Comparison of ENCODE assay signal across 8 cellular contexts in the genomic region with DNA sequence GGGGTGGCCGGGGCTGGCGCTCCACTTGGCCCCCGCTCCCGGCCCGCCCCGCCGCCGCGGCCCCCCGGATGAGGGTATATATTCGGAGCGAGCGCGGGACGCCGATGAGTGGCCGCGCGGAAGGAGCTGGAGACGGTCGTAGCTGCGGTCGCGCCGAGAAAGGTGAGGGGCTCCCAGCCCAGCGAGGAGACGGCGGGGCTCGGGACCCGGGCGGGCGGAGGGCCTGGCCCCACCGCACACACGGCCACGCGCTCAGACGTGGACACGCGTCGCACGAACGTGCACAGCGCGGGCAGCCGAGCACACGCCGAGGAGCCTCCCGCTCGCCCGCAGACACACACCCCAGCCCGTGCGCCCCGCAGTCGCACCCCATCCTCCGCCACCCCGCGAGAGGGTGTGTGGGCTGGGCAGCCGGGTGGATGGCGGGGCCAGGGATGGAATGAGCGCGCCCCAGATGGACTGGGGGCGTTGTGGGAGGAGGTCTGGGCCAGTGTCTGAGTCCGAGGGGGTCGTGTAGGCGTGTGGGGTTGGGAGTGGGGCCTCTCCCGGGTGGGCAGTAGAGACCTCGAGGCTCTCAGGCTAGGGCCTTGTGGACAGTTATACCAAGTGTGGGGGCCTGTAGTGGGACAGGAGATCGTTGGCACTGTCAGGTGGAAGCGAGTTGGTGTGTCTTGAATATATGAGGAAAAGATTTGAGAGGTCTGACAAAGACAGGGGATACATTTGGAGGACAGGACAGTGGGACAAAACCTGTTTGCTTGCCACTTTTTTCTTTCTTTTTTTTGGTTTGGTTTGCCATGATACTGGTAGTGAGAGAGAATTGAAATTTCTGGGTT. TPM values are rescaled to one million over a fixed set of nuclear protein-coding genes. Genes with fewer than 3 reads are reported as not detected.
A peak's percentile ranks its signal among the peaks of the same experiment; 100 is the strongest.
DNase-seq lines count a peak whose midpoint lies in the region; ATAC-seq and TF ChIP-seq lines count a peak whose summit lies in the region.

A gene (plus strand): TSS at position 107 of the 836 bp plus-strand sequence. CDS start 4,347 bp downstream, outside the sequence.

- H3K27me3 ChIP-seq in Karpas-422 (ENCODE audit: low read length) = no peaks in the 10 kb centered on the region

- H3K27ac ChIP-seq in Karpas-422 (ENCODE audit: low read length) = no peak within 1 kb of the TSS; the same call in 1 of the 2 replicates

- no peaks in the 10 kb centered on the region for H4K20me1 ChIP-seq in Karpas-422 (ENCODE audit: insufficient read depth, low read depth, low read length)

- DNase-seq in Karpas-422 (peak; percentile 52), left ventricle myocardium superior (no peak), pulmonary artery endothelial cell (ENCODE audit: low read depth, low spot score) (no peak), DMS114 treated with DMSO at 0.1 percent for 48 hours (lab: John Stamatoyannopoulos, UW; ENCODE audit: unreplicated experiment) (no peak), NCI-H2081 treated with DMSO at 0.1 percent for 48 hours (lab: John Stamatoyannopoulos, UW) (no peak)
- DNase-seq in activated naive CD8-positive, alpha-beta T cell treated with anti-CD3 and anti-CD28 coated beads, Interleukin-2, amount 10 ng/mL, durations not matched to agents 7 days and 5 days = no peak

- intact Hi-C loops in left ventricle myocardium superior (cut with micrococcal nuclease) = no loop called here

- peak within 1 kb of the TSS; percentile 92 for H3K9ac ChIP-seq in Karpas-422 (ENCODE audit: low read length)

- peaks cover 6% of the 10 kb centered on the region; the same call in 1 of the 2 replicates for H3K36me3 ChIP-seq in Karpas-422 (ENCODE audit: insufficient read depth, low read length)

- TF ChIP-seq POLR2A in GM18505 (IDR thresholded peaks at IDR 0.05; ENCODE audit: borderline replicate concordance, extremely low read depth, insufficient read depth, insufficient read length) = peak; percentile 29

- POLR2A ChIA-PET in activated naive CD8-positive, alpha-beta T cell treated with anti-CD3 and anti-CD28 coated beads, Interleukin-2, amount 10 ng/mL, durations not matched to agents 7 days and 5 days (lab: Charles Lee) = interaction anchor here (1.5 kb wide), 1 partner anchor 16 kb away, joined by 3 read pairs; no protein-coding TSS in a partner anchor

- H3K9me2 ChIP-seq in Karpas-422 (replicated peaks; ENCODE audit: insufficient read depth, low read length) = no peaks in the 10 kb centered on the region

- peak within 1 kb of the TSS; percentile 91 for H3K4me3 ChIP-seq in Karpas-422 (ENCODE audit: low read length)

- peaks cover 7% of the 10 kb centered on the region for H3K27me3 Mint-ChIP-seq in activated naive CD8-positive, alpha-beta T cell treated with anti-CD3 and anti-CD28 coated beads, Interleukin-2, amount 10 ng/mL, durations not matched to agents 7 days and 5 days

- peaks cover 34% of the 10 kb centered on the region for H3K4me1 Mint-ChIP-seq in activated naive CD8-positive, alpha-beta T cell treated with anti-CD3 and anti-CD28 coated beads, Interleukin-2, amount 10 ng/mL, durations not matched to agents 7 days and 5 days

- H3K4me2 ChIP-seq in Karpas-422 (ENCODE audit: low read depth, low read length, poor library complexity, severe bottlenecking) = peak within 1 kb of the TSS; percentile 85

- H3K9me3 ChIP-seq in Karpas-422 (ENCODE audit: low read length) = no peaks in the 10 kb centered on the region

- H3K4me1 ChIP-seq in Karpas-422 (ENCODE audit: low read length) = peaks cover 38% of the 10 kb centered on the region

- peak within 1 kb of the TSS; percentile 93 for H3K27ac Mint-ChIP-seq in activated naive CD8-positive, alpha-beta T cell treated with anti-CD3 and anti-CD28 coated beads, Interleukin-2, amount 10 ng/mL, durations not matched to agents 7 days and 5 days

- H3K9me3 Mint-ChIP-seq in activated naive CD8-positive, alpha-beta T cell treated with anti-CD3 and anti-CD28 coated beads, Interleukin-2, amount 10 ng/mL, durations not matched to agents 7 days and 5 days = no peaks in the 10 kb centered on the region

- peak; percentile 30 for ATAC-seq in GM18505 (IDR thresholded peaks at IDR 0.05; ENCODE audit: unreplicated experiment)
- ATAC-seq in GM21825 (IDR thresholded peaks at IDR 0.05; ENCODE audit: unreplicated experiment) = peak; percentile 30
- ATAC-seq in activated naive CD8-positive, alpha-beta T cell treated with anti-CD3 and anti-CD28 coated beads, Interleukin-2, amount 10 ng/mL, durations not matched to agents 7 days and 5 days (ENCODE audit: low read depth) = peak; percentile 48
- peak; percentile 39 for ATAC-seq in left ventricle myocardium superior

- peaks cover 51% of the 10 kb centered on the region for H3K79me2 ChIP-seq in Karpas-422 (ENCODE audit: low read length)

- H2AFZ ChIP-seq in Karpas-422 (ENCODE audit: low read length) = peak within 1 kb of the TSS; percentile 95

- peak within 1 kb of the TSS; percentile 91 for H3K4me3 Mint-ChIP-seq in activated naive CD8-positive, alpha-beta T cell treated with anti-CD3 and anti-CD28 coated beads, Interleukin-2, amount 10 ng/mL, durations not matched to agents 7 days and 5 days

- H3K36me3 Mint-ChIP-seq in activated naive CD8-positive, alpha-beta T cell treated with anti-CD3 and anti-CD28 coated beads, Interleukin-2, amount 10 ng/mL, durations not matched to agents 7 days and 5 days = peaks cover 4% of the 10 kb centered on the region

RNA-seq across cellular contexts. Expression of the gene that starts here (rescaled TPM):
- 44.1 and 58.9 TPM in 2 replicates for total RNA-seq in Karpas-422 (2014; rRNA removed; shearing (Covaris generic); ENCODE audit: low replicate concordance)
- 10 to 100 TPM; 15.4 to 15.9 TPM for total RNA-seq in activated naive CD8-positive, alpha-beta T cell treated with anti-CD3 and anti-CD28 coated beads, Interleukin-2, amount 10 ng/mL, durations not matched to agents 7 days and 5 days
- total RNA-seq in left ventricle myocardium superior = 30.7 TPM
- total RNA-seq in pulmonary artery endothelial cell = 160 and 196 TPM in 2 replicates
